Comparison of ENCODE assay signal across 8 cellular contexts in genomic region chrX:53441531-53442321, GRCh38. TPM values are rescaled to one million over a fixed set of nuclear protein-coding genes. Genes with fewer than 3 reads are reported as not detected.
DNase-seq lines count a peak whose midpoint lies in the region; ATAC-seq and TF ChIP-seq lines count a peak whose summit lies in the region.

No MANE protein-coding gene starts in this region.

- H3K4me1 ChIP-seq in OCI-LY3 (ENCODE audit: low read length), result peaks cover 17% of the 10 kb centered on the region

- ATAC-seq in GM21360 (IDR thresholded peaks at IDR 0.05; ENCODE audit: unreplicated experiment), result peak; percentile 41
- peak; percentile 77 to 85 for ATAC-seq in naive thymus-derived CD8-positive, alpha-beta T cell

- no peak overlapping the region for H3K27ac ChIP-seq in OCI-LY3 (ENCODE audit: low read length)

- no peaks in the 10 kb centered on the region for H3K36me3 Mint-ChIP-seq in activated T-helper 1 cell treated with anti-CD3 and anti-CD28 coated beads, Interleukin-12 subunit alpha, Interleukin-12 subunit beta, Interleukin-2, Interleukin-4 antibody, amounts not matched to agents 30 ng/mL and 10 ng/mL and 1 ng/mL, durations not matched to agents 14 hours and 24 hours and 36 hours (ENCODE audit: low read depth)
- no peaks in the 10 kb centered on the region for H3K36me3 Mint-ChIP-seq in naive thymus-derived CD8-positive, alpha-beta T cell

- no peaks in the 10 kb centered on the region for H4K20me1 ChIP-seq in OCI-LY3 (ENCODE audit: insufficient read depth, low read length)

- no peak for TF ChIP-seq CTCF in OCI-LY3 (IDR thresholded peaks at IDR 0.05; ENCODE audit: low read depth, low read length)

- H3K9me3 ChIP-seq in OCI-LY3 (ENCODE audit: insufficient read depth, low read length), result no peaks in the 10 kb centered on the region

- peak overlapping the region; percentile 55 for H3K9ac ChIP-seq in OCI-LY3 (ENCODE audit: low read length)

- POLR2A ChIA-PET in naive thymus-derived CD8-positive, alpha-beta T cell (lab: Charles Lee), result no interaction called here

- no peaks in the 10 kb centered on the region for H3K79me2 ChIP-seq in OCI-LY3 (ENCODE audit: low read length)

- H3K36me3 ChIP-seq in OCI-LY3 (replicated peaks; ENCODE audit: low read depth, low read length), result no peaks in the 10 kb centered on the region

- peaks cover 2% of the 10 kb centered on the region for H3K27me3 Mint-ChIP-seq in activated T-helper 1 cell treated with anti-CD3 and anti-CD28 coated beads, Interleukin-12 subunit alpha, Interleukin-12 subunit beta, Interleukin-2, Interleukin-4 antibody, amounts not matched to agents 30 ng/mL and 10 ng/mL and 1 ng/mL, durations not matched to agents 14 hours and 24 hours and 36 hours (ENCODE audit: insufficient read depth)
- H3K27me3 Mint-ChIP-seq in naive thymus-derived CD8-positive, alpha-beta T cell, result peaks cover 0 to 9% (median 2%) of the 10 kb centered on the region in 5 donors

- peak overlapping the region; percentile 94 for H3K4me2 ChIP-seq in OCI-LY3 (ENCODE audit: low read length)

- DNase-seq in CD1c-positive myeloid dendritic cell (ENCODE audit: extremely low spot score), result peak; percentile 55
- peak; percentile 88 for DNase-seq in HuH-7.5 (ENCODE audit: low spot score)
- DNase-seq in activated T-helper 1 cell treated with anti-CD3 and anti-CD28 coated beads, Interleukin-12 subunit alpha, Interleukin-12 subunit beta, Interleukin-2, Interleukin-4 antibody, amounts not matched to agents 30 ng/mL and 10 ng/mL and 1 ng/mL, durations not matched to agents 14 hours and 24 hours and 36 hours (ENCODE audit: low spot score), result peak; percentile 74
- DNase-seq in fibroblast of gingiva (ENCODE audit: low read depth), result peak; percentile 53
- DNase-seq in naive thymus-derived CD8-positive, alpha-beta T cell, result peak; percentile 47 to 82 (median 64)
- DNase-seq in stimulated activated naive CD4-positive, alpha-beta T cell (lab: John Stamatoyannopoulos, UW), result peak; percentile 13 to 70 (median 58)

- H3K4me3 Mint-ChIP-seq in activated T-helper 1 cell treated with anti-CD3 and anti-CD28 coated beads, Interleukin-12 subunit alpha, Interleukin-12 subunit beta, Interleukin-2, Interleukin-4 antibody, amounts not matched to agents 30 ng/mL and 10 ng/mL and 1 ng/mL, durations not matched to agents 14 hours and 24 hours and 36 hours, result peak overlapping the region; percentile 80
- peak overlapping the region; percentile 71 to 87 (median 81) for H3K4me3 Mint-ChIP-seq in naive thymus-derived CD8-positive, alpha-beta T cell

- H3K4me1 Mint-ChIP-seq in activated T-helper 1 cell treated with anti-CD3 and anti-CD28 coated beads, Interleukin-12 subunit alpha, Interleukin-12 subunit beta, Interleukin-2, Interleukin-4 antibody, amounts not matched to agents 30 ng/mL and 10 ng/mL and 1 ng/mL, durations not matched to agents 14 hours and 24 hours and 36 hours (ENCODE audit: low read depth), result peaks cover 20% of the 10 kb centered on the region
- peaks cover 2 to 10% (median 8%) of the 10 kb centered on the region in 4 donors for H3K4me1 Mint-ChIP-seq in naive thymus-derived CD8-positive, alpha-beta T cell

- H3K9me3 Mint-ChIP-seq in activated T-helper 1 cell treated with anti-CD3 and anti-CD28 coated beads, Interleukin-12 subunit alpha, Interleukin-12 subunit beta, Interleukin-2, Interleukin-4 antibody, amounts not matched to agents 30 ng/mL and 10 ng/mL and 1 ng/mL, durations not matched to agents 14 hours and 24 hours and 36 hours, result no peaks in the 10 kb centered on the region
- no peaks in the 10 kb centered on the region for H3K9me3 Mint-ChIP-seq in naive thymus-derived CD8-positive, alpha-beta T cell

- H2AFZ ChIP-seq in OCI-LY3 (ENCODE audit: low read depth, low read length), result peak overlapping the region; percentile 96

- peak overlapping the region; percentile 72 for H3K27ac Mint-ChIP-seq in activated T-helper 1 cell treated with anti-CD3 and anti-CD28 coated beads, Interleukin-12 subunit alpha, Interleukin-12 subunit beta, Interleukin-2, Interleukin-4 antibody, amounts not matched to agents 30 ng/mL and 10 ng/mL and 1 ng/mL, durations not matched to agents 14 hours and 24 hours and 36 hours
- peak overlapping the region in 6 of 10 donors; percentile 54 to 78 (median 72) for H3K27ac Mint-ChIP-seq in naive thymus-derived CD8-positive, alpha-beta T cell

- H3K4me3 ChIP-seq in OCI-LY3 (ENCODE audit: low read length), result peak overlapping the region; percentile 85

- intact Hi-C loops in activated T-helper 1 cell treated with anti-CD3 and anti-CD28 coated beads, Interleukin-12 subunit alpha, Interleukin-12 subunit beta, Interleukin-2, Interleukin-4 antibody, amounts not matched to agents 30 ng/mL and 10 ng/mL and 1 ng/mL, durations not matched to agents 14 hours and 24 hours and 36 hours (cut with micrococcal nuclease), result loop anchor here (2.0 to 5.0 kb wide), 2 partner anchors 214 to 1719 kb away; partner anchors contain the start of gene KDM5C

- no peaks in the 10 kb centered on the region for H3K27me3 ChIP-seq in OCI-LY3 (ENCODE audit: low read depth, low read length)

RNA-seq across cellular contexts. Expression of gene HSD17B10, which starts 7.6 kb away (rescaled TPM):
- total RNA-seq in activated T-helper 1 cell treated with anti-CD3 and anti-CD28 coated beads, Interleukin-12 subunit alpha, Interleukin-12 subunit beta, Interleukin-2, Interleukin-4 antibody, amounts not matched to agents 30 ng/mL and 10 ng/mL and 1 ng/mL, durations not matched to agents 14 hours and 24 hours and 36 hours, result 158 and 161 TPM in 2 replicates
- total RNA-seq in naive thymus-derived CD8-positive, alpha-beta T cell, result 10 to 100 TPM; 35.3 to 38.6 TPM
- polyA plus RNA-seq in naive thymus-derived CD8-positive, alpha-beta T cell, result 100 to 1,000 TPM; 144 to 152 (median 148) TPM

RNA-seq across cellular contexts. Expression of gene RIBC1, which starts 19.1 kb away (rescaled TPM):
- 0.64 and 0.75 TPM in 2 replicates for total RNA-seq in activated T-helper 1 cell treated with anti-CD3 and anti-CD28 coated beads, Interleukin-12 subunit alpha, Interleukin-12 subunit beta, Interleukin-2, Interleukin-4 antibody, amounts not matched to agents 30 ng/mL and 10 ng/mL and 1 ng/mL, durations not matched to agents 14 hours and 24 hours and 36 hours
- 1 to 10 TPM; 1.9 to 2.0 TPM for total RNA-seq in naive thymus-derived CD8-positive, alpha-beta T cell
- under 1 TPM in 2 of 3 donors, not detected in 1; 0.42 to 0.43 TPM for polyA plus RNA-seq in naive thymus-derived CD8-positive, alpha-beta T cell

RNA-seq across cellular contexts. Expression of gene SMC1A, which starts 19.3 kb away (rescaled TPM):
- total RNA-seq in activated T-helper 1 cell treated with anti-CD3 and anti-CD28 coated beads, Interleukin-12 subunit alpha, Interleukin-12 subunit beta, Interleukin-2, Interleukin-4 antibody, amounts not matched to agents 30 ng/mL and 10 ng/mL and 1 ng/mL, durations not matched to agents 14 hours and 24 hours and 36 hours, result 122 and 138 TPM in 2 replicates
- 10 to 100 TPM; 64.8 to 68.0 TPM for total RNA-seq in naive thymus-derived CD8-positive, alpha-beta T cell
- polyA plus RNA-seq in naive thymus-derived CD8-positive, alpha-beta T cell, result 10 to 100 TPM; 52.3 to 65.3 (median 55.4) TPM
